In genomic region chr10:121942749-121943148, GRCh38 we compare ENCODE assay signal across 12 cellular contexts. TPM values are rescaled to one million over a fixed set of nuclear protein-coding genes. Genes with fewer than 3 reads are reported as not detected.
DNase-seq lines count a peak whose midpoint lies in the region; ATAC-seq and TF ChIP-seq lines count a peak whose summit lies in the region.
"Had no signal": no experiment of that assay in that cellular context is flagged by ENCODE, and none has a peak within 500 bp of the region (broad histone marks: within the 10 kb centered on the region; RNA-seq: fewer than 3 reads in every experiment).

No MANE protein-coding gene starts in this region.

- intact Hi-C loops in heart left ventricle (cut with DNase I), result no loop called here

- peak; percentile 82 to 96 (median 94) for ATAC-seq in heart left ventricle

- H3K27me3 ChIP-seq in heart left ventricle, result no peaks in the 10 kb centered on the region
- no peaks in the 10 kb centered on the region for H3K27me3 ChIP-seq in skeletal muscle tissue (ENCODE audit: control insufficient read depth in 3 of 3, insufficient read depth in 3 of 3, low read length in 3 of 3)

- TF ChIP-seq POLR2A in heart left ventricle (IDR thresholded peaks at IDR 0.05), result no peak

- H3K36me3 ChIP-seq in heart left ventricle (no peaks in the 10 kb centered on the region), skeletal muscle tissue (ENCODE audit: control insufficient read depth in 3 of 3, insufficient read depth in 3 of 3, low read length in 3 of 3) (no peaks in the 10 kb centered on the region)

- H3K4me3 ChIP-seq in heart left ventricle (no peak overlapping the region), skeletal muscle tissue (ENCODE audit: low read length in 3 of 3) (no peak overlapping the region)

- peaks cover 0 to 14% (median 7%) of the 10 kb centered on the region in 12 donors for H3K4me1 ChIP-seq in heart left ventricle
- no peaks in the 10 kb centered on the region for H3K4me1 ChIP-seq in skeletal muscle tissue (ENCODE audit: control insufficient read depth in 3 of 3, insufficient read depth in 3 of 3, low read length in 3 of 3)

- no peaks in the 10 kb centered on the region for H3K9me3 ChIP-seq in heart left ventricle
- no peaks in the 10 kb centered on the region for H3K9me3 ChIP-seq in skeletal muscle tissue (ENCODE audit: control insufficient read depth in 3 of 3, low read length in 3 of 3)

- H3K9ac ChIP-seq in skeletal muscle tissue (ENCODE audit: low read depth in 1 of 3, low read length in 3 of 3), result no peak overlapping the region

- H3K27ac ChIP-seq in heart left ventricle (peak overlapping the region in 9 of 12 donors; percentile 0 to 66 (median 32)), skeletal muscle tissue (ENCODE audit: low read depth, low read length) (peak overlapping the region; percentile 37)

- TF ChIP-seq CTCF in heart left ventricle (IDR thresholded peaks at IDR 0.05), result no peak

- DNase-seq in HS-5 (ENCODE audit: low read depth) (peak; percentile 72), SKM-1 (lab: John Stamatoyannopoulos, UW; ENCODE audit: unreplicated experiment) (peak; percentile 70), heart left ventricle (peak in 2 of 5 donors; percentile 17 to 32), islet precursor cell (no peak), SK-N-DZ (ENCODE audit: low spot score) (no peak), NCI-H1417 (lab: John Stamatoyannopoulos, UW) (no peak)
- no peak for DNase-seq in activated CD4-positive, alpha-beta T cell treated with anti-CD3 and anti-CD28 coated beads for 1 hour
- DNase-seq: activated naive CD4-positive, alpha-beta T cell treated with anti-CD3 and anti-CD28 coated beads, Interleukin-2, amount 10 ng/mL, durations not matched to agents 7 days and 5 days; KG1; trophoblast cell had no signal

RNA-seq across cellular contexts. Expression of gene ATE1, which starts 14.9 kb away (rescaled TPM):
- total RNA-seq in heart left ventricle (10 to 100 TPM; 30.3 to 50.1 (median 40.4) TPM), skeletal muscle tissue (30.3 TPM)
- polyA plus RNA-seq in heart left ventricle, result 10 to 100 TPM; 15.2 to 15.9 TPM
- 13.7 and 20.5 TPM in 2 replicates for polyA plus RNA-seq in SK-N-DZ (2014; cell fraction: cytosol; rRNA removed)
- 16.5 and 28.0 TPM in 2 replicates for polyA plus RNA-seq in SK-N-DZ (2014; cell fraction: nucleus; rRNA removed)

RNA-seq across cellular contexts. Expression of gene NSMCE4A, which starts 32.3 kb away (rescaled TPM):
- total RNA-seq in heart left ventricle, result 10 to 100 TPM; 19.8 to 33.6 (median 25.6) TPM
- polyA plus RNA-seq in heart left ventricle, result 10 to 100 TPM; 25.8 to 31.2 TPM
- total RNA-seq in skeletal muscle tissue, result 31.3 TPM
- polyA plus RNA-seq in SK-N-DZ (2014; cell fraction: cytosol; rRNA removed), result 169 and 172 TPM in 2 replicates
- polyA plus RNA-seq in SK-N-DZ (2014; cell fraction: nucleus; rRNA removed), result 621 and 664 TPM in 2 replicates

RNA-seq across cellular contexts. Expression of gene TACC2, which starts 46.2 kb away (rescaled TPM):
- total RNA-seq in heart left ventricle (100 to 1,000 TPM; 225 to 456 (median 334) TPM), skeletal muscle tissue (37.6 TPM)
- 100 to 1,000 TPM in 1 of 2 donors, 10 to 100 TPM in 1; 96.7 to 239 TPM for polyA plus RNA-seq in heart left ventricle
- 14.6 and 17.0 TPM in 2 replicates for polyA plus RNA-seq in SK-N-DZ (2014; cell fraction: cytosol; rRNA removed)
- polyA plus RNA-seq in SK-N-DZ (2014; cell fraction: nucleus; rRNA removed), result 24.2 and 54.4 TPM in 2 replicates
- total RNA-seq: T-helper 2 cell treated with Interferon-gamma antibody and Interleukin-4, amounts not matched to agents 100 ng/mL and 5 ng/mL, for 36 hours had no signal

Comparison
In these comparisons a context has a peak if more than half of its experiments do, and no peak if none do; other contexts are left out.
1. DNase-seq: peak in HS-5 (single experiment) and SKM-1 (single experiment); none in activated CD4-positive, alpha-beta T cell treated with anti-CD3 and anti-CD28 coated beads for 1 hour (single experiment), islet precursor cell (single experiment), SK-N-DZ (single experiment) and NCI-H1417 (0 of 3).